In genomic region chr7:98232799-98233198, GRCh38 we compare ENCODE assay signal across 30 cellular contexts. TPM values are rescaled to one million over a fixed set of nuclear protein-coding genes. Genes with fewer than 3 reads are reported as not detected.
"Had no signal": no experiment of that assay in that cellular context is flagged by ENCODE, and none has a peak within 500 bp of the region (broad histone marks: within the 10 kb centered on the region; RNA-seq: fewer than 3 reads in every experiment).

No MANE protein-coding gene starts in this region.

- H3K36me3 Mint-ChIP-seq: activated naive CD4-positive, alpha-beta T cell treated with anti-CD3 and anti-CD28 coated beads, Interleukin-2, amount 50 U/mL, for 72 hours had no signal

- H3K9me3 ChIP-seq: adrenal gland, body of pancreas, breast epithelium, MG63, Peyer's patch had no signal

- H3K9me3 Mint-ChIP-seq: activated CD4-positive, alpha-beta T cell treated with anti-CD3 and anti-CD28 coated beads, Interleukin-2, amount 10 ng/mL, durations not matched to agents 7 days and 5 days; activated naive CD4-positive, alpha-beta T cell treated with anti-CD3 and anti-CD28 coated beads for 36 hours; activated naive CD4-positive, alpha-beta T cell treated with anti-CD3 and anti-CD28 coated beads, Interleukin-2, amount 50 U/mL, for 72 hours; activated T-cell treated with anti-CD3 and anti-CD28 coated beads, Interleukin-2, amount 50 U/mL, for 24 hours had no signal

- H3K4me1 ChIP-seq: breast epithelium, Peyer's patch had no signal

- H3K4me1 Mint-ChIP-seq: activated CD4-positive, alpha-beta T cell treated with anti-CD3 and anti-CD28 coated beads, Interleukin-2, amount 10 ng/mL, durations not matched to agents 7 days and 5 days had no signal

- H3K4me3 ChIP-seq: adrenal gland, body of pancreas, breast epithelium, MG63, Peyer's patch had no signal

- H3K27ac Mint-ChIP-seq: activated CD4-positive, alpha-beta T cell treated with anti-CD3 and anti-CD28 coated beads, Interleukin-2, amount 10 ng/mL, durations not matched to agents 7 days and 5 days; activated CD8-positive, alpha-beta T cell treated with anti-CD3 and anti-CD28 coated beads, Interleukin-2, amount 10 ng/mL, durations not matched to agents 7 days and 5 days; activated naive CD4-positive, alpha-beta T cell treated with anti-CD3 and anti-CD28 coated beads for 36 hours; activated naive CD4-positive, alpha-beta T cell treated with anti-CD3 and anti-CD28 coated beads, Interleukin-2, amount 50 U/mL, for 72 hours; activated T-cell treated with anti-CD3 and anti-CD28 coated beads, Interleukin-2, amount 50 U/mL, for 24 hours had no signal

- H3K27ac ChIP-seq: adrenal gland, body of pancreas, breast epithelium, Peyer's patch had no signal

- H3K27me3 ChIP-seq: adrenal gland, body of pancreas, breast epithelium, MG63, Peyer's patch had no signal

- H3K27me3 Mint-ChIP-seq: activated CD4-positive, alpha-beta T cell treated with anti-CD3 and anti-CD28 coated beads, Interleukin-2, amount 10 ng/mL, durations not matched to agents 7 days and 5 days; activated T-cell treated with anti-CD3 and anti-CD28 coated beads, Interleukin-2, amount 50 U/mL, for 24 hours had no signal

- H3K4me3 Mint-ChIP-seq: activated CD4-positive, alpha-beta T cell treated with anti-CD3 and anti-CD28 coated beads, Interleukin-2, amount 10 ng/mL, durations not matched to agents 7 days and 5 days; activated CD8-positive, alpha-beta T cell treated with anti-CD3 and anti-CD28 coated beads, Interleukin-2, amount 10 ng/mL, durations not matched to agents 7 days and 5 days; activated naive CD4-positive, alpha-beta T cell treated with anti-CD3 and anti-CD28 coated beads for 36 hours; activated T-cell treated with anti-CD3 and anti-CD28 coated beads, Interleukin-2, amount 50 U/mL, for 24 hours had no signal

- H3K36me3 ChIP-seq: breast epithelium, MG63 had no signal

- DNase-seq: activated CD4-positive, alpha-beta T cell treated with anti-CD3 and anti-CD28 coated beads, Interleukin-2, amount 10 ng/mL, durations not matched to agents 7 days and 5 days; activated CD4-positive, alpha-beta T cell treated with anti-CD3 and anti-CD28 coated beads, Interleukin-2, amount 50 U/mL, for 48 hours; activated CD8-positive, alpha-beta T cell treated with anti-CD3 and anti-CD28 coated beads, Interleukin-2, amount 10 ng/mL, durations not matched to agents 7 days and 5 days; activated gamma-delta T cell treated with Interleukin-2 at 50 U/mL for 16 hours; activated naive CD4-positive, alpha-beta T cell treated with anti-CD3 and anti-CD28 coated beads for 36 hours; activated T-cell treated with anti-CD3 and anti-CD28 coated beads, Interleukin-2, amount 50 U/mL, for 24 hours; adrenal gland; body of pancreas; Karpas-422; MG63; NCI-H1048; NCI-H1105 treated with DMSO at 0.1 percent for 48 hours; NCI-H1436 treated with DMSO at 0.1 percent for 48 hours; NCI-H187; NCI-H2029 treated with DMSO at 0.1 percent for 48 hours; NCI-H2107; NCI-H2171; NCI-H510A; NCI-H526; NCI-H748 treated with DMSO at 0.1 percent for 48 hours; NK-92 treated with Interleukin-12 subunit alpha and Interleukin-12 subunit beta, amount 100 ng/mL, for 24 hours; PC-3; Peyer's patch; RPMI8226; SIG-M5; SW 1271; T1000 had no signal

- ATAC-seq: activated CD8-positive, alpha-beta T cell treated with anti-CD3 and anti-CD28 coated beads, Interleukin-2, amount 10 ng/mL, durations not matched to agents 7 days and 5 days; activated naive CD4-positive, alpha-beta T cell treated with anti-CD3 and anti-CD28 coated beads, Interleukin-2, amount 50 U/mL, for 72 hours; body of pancreas; PC-3 had no signal

RNA-seq across cellular contexts. Expression of gene BHLHA15, which starts 21.6 kb away (rescaled TPM):
- total RNA-seq: activated CD4-positive, alpha-beta T cell treated with anti-CD3 and anti-CD28 coated beads, Interleukin-2, amount 10 ng/mL, durations not matched to agents 7 days and 5 days; activated CD8-positive, alpha-beta T cell treated with anti-CD3 and anti-CD28 coated beads, Interleukin-2, amount 10 ng/mL, durations not matched to agents 7 days and 5 days; cardiac septum had no signal
